8 cellular contexts compared by ENCODE assay signal in the genomic region with DNA sequence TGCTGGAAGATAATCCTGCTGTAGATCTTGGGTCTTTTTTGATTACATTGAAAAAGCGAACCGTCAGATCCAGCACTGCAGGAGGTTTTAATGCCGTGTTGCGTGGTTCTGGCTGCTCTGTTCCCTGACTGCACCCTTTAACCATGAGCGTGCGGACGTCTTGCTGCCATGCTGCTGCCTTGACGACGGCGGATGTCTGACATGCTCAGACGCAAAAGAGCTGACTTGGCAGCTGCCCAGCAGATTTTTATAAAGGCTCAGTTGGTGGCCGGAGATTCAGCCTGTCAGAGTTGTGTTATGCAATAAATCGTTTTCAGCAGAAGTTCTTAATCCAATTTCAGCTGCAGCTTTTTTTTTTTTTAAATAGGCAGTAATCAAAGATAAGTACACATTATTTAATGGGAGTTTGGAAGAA.
DNase-seq lines count a peak whose midpoint lies in the region; ATAC-seq and TF ChIP-seq lines count a peak whose summit lies in the region.

No MANE protein-coding gene starts in this region.

- H3K27ac ChIP-seq in Peyer's patch (no peak overlapping the region), trophoblast cell (ENCODE audit: low read depth, low read length) (no peak overlapping the region)

- no peak for TF ChIP-seq CTCF in Peyer's patch (IDR thresholded peaks at IDR 0.05)

- ATAC-seq in activated naive CD8-positive, alpha-beta T cell treated with anti-CD3 and anti-CD28 coated beads, Interleukin-2, amount 10 ng/mL, durations not matched to agents 7 days and 5 days (ENCODE audit: low read depth), result peak; percentile 93
- ATAC-seq in Right ventricle myocardium inferior (peak; percentile 86), GM19452 (IDR thresholded peaks at IDR 0.05; ENCODE audit: unreplicated experiment) (no peak), GM21367 (IDR thresholded peaks at IDR 0.05; ENCODE audit: unreplicated experiment) (no peak)

- no peak overlapping the region for H2BK120ac ChIP-seq in trophoblast cell (ENCODE audit: insufficient read depth, low read length, poor library complexity)

- H3K23ac ChIP-seq in trophoblast cell (ENCODE audit: low read length), result no peak overlapping the region

- intact Hi-C loops in Right ventricle myocardium inferior (cut with DNase I), result loop anchor here (10.0 kb wide), 1 partner anchor 120 kb away; a partner anchor contains a TSS

- no CpG with 5 or more reads among the region's 13 CpGs for WGBS in trophoblast cell (ENCODE audit: extremely low coverage, insufficient coverage, insufficient read length)

- H4K91ac ChIP-seq in trophoblast cell (ENCODE audit: low read depth, low read length), result no peak overlapping the region

- no peak overlapping the region for H3K4me2 ChIP-seq in trophoblast cell (ENCODE audit: low read length)

- H3K27me3 ChIP-seq in Peyer's patch, result no peaks in the 10 kb centered on the region
- H3K27me3 ChIP-seq in trophoblast cell (ENCODE audit: insufficient read depth, low read length), result no peaks in the 10 kb centered on the region

- no peak overlapping the region for H2AK5ac ChIP-seq in trophoblast cell (ENCODE audit: low read length)

- H3K4me1 ChIP-seq in Peyer's patch, result peaks cover 0 to 38% (median 7%) of the 10 kb centered on the region in 4 donors
- peaks cover 4 to 6% of the 10 kb centered on the region in 2 experiments for H3K4me1 ChIP-seq in trophoblast cell (ENCODE audit: control insufficient read depth in 1 of 2, insufficient read depth in 2 of 2, low read length in 2 of 2)

- TF ChIP-seq POLR2A in Peyer's patch (IDR thresholded peaks at IDR 0.05), result no peak

- H3K9me3 ChIP-seq in Peyer's patch (no peaks in the 10 kb centered on the region), trophoblast cell (ENCODE audit: insufficient read depth, low read depth, low read length) (no peaks in the 10 kb centered on the region)

- H3K36me3 Mint-ChIP-seq in activated naive CD8-positive, alpha-beta T cell treated with anti-CD3 and anti-CD28 coated beads, Interleukin-2, amount 10 ng/mL, durations not matched to agents 7 days and 5 days, result peaks cover 23% of the 10 kb centered on the region

- peak overlapping the region; percentile 53 for H3K4ac ChIP-seq in trophoblast cell (ENCODE audit: low read depth, low read length)

- H3K4me1 Mint-ChIP-seq in activated naive CD8-positive, alpha-beta T cell treated with anti-CD3 and anti-CD28 coated beads, Interleukin-2, amount 10 ng/mL, durations not matched to agents 7 days and 5 days, result peaks cover 32% of the 10 kb centered on the region

- no peaks in the 10 kb centered on the region for H3K9me3 Mint-ChIP-seq in activated naive CD8-positive, alpha-beta T cell treated with anti-CD3 and anti-CD28 coated beads, Interleukin-2, amount 10 ng/mL, durations not matched to agents 7 days and 5 days

- peak overlapping the region; percentile 63 for H3K18ac ChIP-seq in trophoblast cell (ENCODE audit: low read length)

- no peaks in the 10 kb centered on the region for H3K36me3 ChIP-seq in Peyer's patch
- H3K36me3 ChIP-seq in trophoblast cell (ENCODE audit: control insufficient read depth in 1 of 2, insufficient read depth in 2 of 2, low read length in 2 of 2), result no peaks in the 10 kb centered on the region

- POLR2A ChIA-PET in activated naive CD8-positive, alpha-beta T cell treated with anti-CD3 and anti-CD28 coated beads, Interleukin-2, amount 10 ng/mL, durations not matched to agents 7 days and 5 days (lab: Charles Lee), result no interaction called here

- H3K27me3 Mint-ChIP-seq in activated naive CD8-positive, alpha-beta T cell treated with anti-CD3 and anti-CD28 coated beads, Interleukin-2, amount 10 ng/mL, durations not matched to agents 7 days and 5 days, result no peaks in the 10 kb centered on the region

- DNase-seq in AML-193 (lab: John Stamatoyannopoulos, UW) (peak; percentile 98 to 99), HUDEP-2 (lab: John Stamatoyannopoulos, UW; ENCODE audit: unreplicated experiment in 76 of 76) (peak in 72 of 76 experiments; percentile 18 to 90 (median 73)), Peyer's patch (peak; percentile 54 to 84 (median 63)), Right ventricle myocardium inferior (ENCODE audit: missing footprints) (peak; percentile 91), trophoblast cell (peak; percentile 32 to 55)
- peak; percentile 45 for DNase-seq in activated naive CD8-positive, alpha-beta T cell treated with anti-CD3 and anti-CD28 coated beads, Interleukin-2, amount 10 ng/mL, durations not matched to agents 7 days and 5 days

- no peak overlapping the region for H2AFZ ChIP-seq in trophoblast cell (ENCODE audit: insufficient read depth, low read length, poor library complexity)

- peak overlapping the region; percentile 64 for H3K27ac Mint-ChIP-seq in activated naive CD8-positive, alpha-beta T cell treated with anti-CD3 and anti-CD28 coated beads, Interleukin-2, amount 10 ng/mL, durations not matched to agents 7 days and 5 days

- H2BK5ac ChIP-seq in trophoblast cell (ENCODE audit: low read depth, low read length, poor library complexity), result no peak overlapping the region

- H4K12ac ChIP-seq in trophoblast cell (ENCODE audit: low read depth, low read length), result no peak overlapping the region

- peaks cover 4% of the 10 kb centered on the region for H3K79me2 ChIP-seq in trophoblast cell (ENCODE audit: control insufficient read depth, insufficient read depth, low read length, poor library complexity)

- no peak overlapping the region for H2BK12ac ChIP-seq in trophoblast cell (ENCODE audit: low read length)

- H3K4me3 ChIP-seq in Peyer's patch, result no peak overlapping the region
- no peak overlapping the region for H3K4me3 ChIP-seq in trophoblast cell (ENCODE audit: low read depth, low read length)

- peak overlapping the region; percentile 32 for H3K4me3 Mint-ChIP-seq in activated naive CD8-positive, alpha-beta T cell treated with anti-CD3 and anti-CD28 coated beads, Interleukin-2, amount 10 ng/mL, durations not matched to agents 7 days and 5 days

- H3K79me1 ChIP-seq in trophoblast cell (ENCODE audit: low read length), result no peaks in the 10 kb centered on the region

- no peak overlapping the region for H4K8ac ChIP-seq in trophoblast cell (ENCODE audit: low read depth, low read length)

- no peak overlapping the region for H3K14ac ChIP-seq in trophoblast cell (ENCODE audit: low read length)

- no peak overlapping the region for H3K9ac ChIP-seq in trophoblast cell (ENCODE audit: low read length)

Comparison
In these comparisons a context has a peak if more than half of its experiments do, and no peak if none do; other contexts are left out.
1. DNase-seq: peak in every context shown above with its lines; median percentile 98 in AML-193; 91 in Right ventricle myocardium inferior; 73 in HUDEP-2; 63 in Peyer's patch; 45 in activated naive CD8-positive, alpha-beta T cell treated with anti-CD3 and anti-CD28 coated beads, Interleukin-2, amount 10 ng/mL, durations not matched to agents 7 days and 5 days; 44 in trophoblast cell.
2. ATAC-seq: peak in activated naive CD8-positive, alpha-beta T cell treated with anti-CD3 and anti-CD28 coated beads, Interleukin-2, amount 10 ng/mL, durations not matched to agents 7 days and 5 days (single experiment) and Right ventricle myocardium inferior (single experiment); none in GM19452 (single experiment) and GM21367 (single experiment).